20 cellular contexts compared by ENCODE assay signal in genomic region chr20:46275091-46275490, GRCh38. TPM values are rescaled to one million over a fixed set of nuclear protein-coding genes. Genes with fewer than 3 reads are reported as not detected.
DNase-seq lines count a peak whose midpoint lies in the region; TF ChIP-seq lines count a peak whose summit lies in the region.
"Had no signal": no experiment of that assay in that cellular context is flagged by ENCODE, and none has a peak within 500 bp of the region (broad histone marks: within the 10 kb centered on the region; RNA-seq: fewer than 3 reads in every experiment).

No MANE protein-coding gene starts in this region.

- no peak for TF ChIP-seq CTCF in sigmoid colon (IDR thresholded peaks at IDR 0.05)

- no peak overlapping the region for H3K27ac ChIP-seq in sigmoid colon
- H3K27ac ChIP-seq: BLaER1 treated with 17β-estradiol and CSF1 and Interleukin-3, amounts not matched to agents 10 nM and 100 nM had no signal

- peak; percentile 8 for DNase-seq in Ammon's horn (ENCODE audit: low spot score)
- peak; percentile 88 for DNase-seq in G401 (ENCODE audit: low spot score)
- DNase-seq in NCI-H69 (lab: John Stamatoyannopoulos, UW), result peak; percentile 68
- peak; percentile 85 for DNase-seq in cerebellar cortex (ENCODE audit: low spot score)
- DNase-seq in 8988T, result no peak
- no peak for DNase-seq in sigmoid colon
- no peak for DNase-seq in NCI-H526 treated with DMSO at 0.1 percent for 48 hours (lab: John Stamatoyannopoulos, UW)
- DNase-seq: BE2C; CD4-positive, alpha-beta T cell; DMS 273 treated with DMSO at 0.1 percent for 48 hours; DMS79; EL; GF-D8; GOT3; HFFc6 had no signal

- H3K27me3 ChIP-seq in sigmoid colon, result peaks cover 0 to 69% (median 6%) of the 10 kb centered on the region in 3 donors
- H3K27me3 ChIP-seq: BE2C; BLaER1 treated with 17β-estradiol and CSF1 and Interleukin-3, amounts not matched to agents 10 nM and 100 nM had no signal

- no peaks in the 10 kb centered on the region for H3K36me3 ChIP-seq in sigmoid colon
- H3K36me3 ChIP-seq: BE2C; BLaER1 treated with 17β-estradiol and CSF1 and Interleukin-3, amounts not matched to agents 10 nM and 100 nM; HAP-1 had no signal

- H3K9me3 ChIP-seq in sigmoid colon, result peaks cover 0 to 7% (median 6%) of the 10 kb centered on the region in 4 donors
- H3K9me3 ChIP-seq: BE2C, HAP-1 had no signal

- no peak overlapping the region for H3K4me3 ChIP-seq in sigmoid colon
- H3K4me3 ChIP-seq: BLaER1 treated with 17β-estradiol and CSF1 and Interleukin-3, amounts not matched to agents 10 nM and 100 nM; HAP-1 had no signal

- no peak for TF ChIP-seq EP300 in sigmoid colon (IDR thresholded peaks at IDR 0.05)

- TF ChIP-seq POLR2A in sigmoid colon (IDR thresholded peaks at IDR 0.05), result no peak

- intact Hi-C loops in sigmoid colon (cut with DNase I), result no loop called here

- in situ Hi-C loops in G401 (cut with HindIII; ENCODE audit: low sequenced_read_pairs), result no loop called here

- H3K4me1 ChIP-seq in sigmoid colon, result no peaks in the 10 kb centered on the region
- H3K4me1 ChIP-seq: BE2C; BLaER1 treated with 17β-estradiol and CSF1 and Interleukin-3, amounts not matched to agents 10 nM and 100 nM; HAP-1 had no signal

- WGBS in sigmoid colon, 2 donors, result 71 to 83% methylated on average over 4 of the region's 4 CpGs

RNA-seq across cellular contexts. Expression of gene CDH22, which starts 33.2 kb away (rescaled TPM):
- total RNA-seq in G401 (2014; rRNA removed; shearing (Covaris generic)), result not detected in 2 replicates
- under 1 TPM in 2 of 4 donors, not detected in 2; 0.41 to 0.55 TPM for total RNA-seq in sigmoid colon
- under 1 TPM in 1 of 3 donors, not detected in 2; 0.06 TPM for polyA plus RNA-seq in sigmoid colon
- total RNA-seq: CD4-positive, alpha-beta T cell; CD8-positive, alpha-beta memory T cell; HFFc6 had no signal
- polyA plus RNA-seq: AG04450; CD14-positive monocyte; CD8-positive, alpha-beta memory T cell had no signal

Comparison
In these comparisons a context has a peak if more than half of its experiments do, and no peak if none do; other contexts are left out.
1. DNase-seq: peak in Ammon's horn (single experiment), G401 (single experiment), NCI-H69 (single experiment) and cerebellar cortex (single experiment); none in 8988T (single experiment), sigmoid colon (single experiment) and NCI-H526 treated with DMSO at 0.1 percent for 48 hours (single experiment).